15 cellular contexts compared by ENCODE assay signal in genomic region chr5:61277781-61278180, GRCh38. TPM values are rescaled to one million over a fixed set of nuclear protein-coding genes. Genes with fewer than 3 reads are reported as not detected.
A peak's percentile ranks its signal among the peaks of the same experiment; 100 is the strongest.
DNase-seq lines count a peak whose midpoint lies in the region; ATAC-seq and TF ChIP-seq lines count a peak whose summit lies in the region.
"Had no signal": no experiment of that assay in that cellular context is flagged by ENCODE, and none has a peak within 500 bp of the region (broad histone marks: within the 10 kb centered on the region; RNA-seq: fewer than 3 reads in every experiment).

No MANE protein-coding gene starts in this region.

- H3K27ac ChIP-seq in parathyroid adenoma (no peak overlapping the region), hepatocyte (no peak overlapping the region)
- H3K27ac ChIP-seq: HL-60 had no signal

- no peak for TF ChIP-seq CTCF in parathyroid adenoma (IDR thresholded peaks at IDR 0.05)
- TF ChIP-seq CTCF in hepatocyte (IDR thresholded peaks at IDR 0.05; ENCODE audit: poor library complexity), result no peak

- no peaks in the 10 kb centered on the region for H3K27me3 Mint-ChIP-seq in activated CD4-positive, alpha-beta T cell treated with anti-CD3 and anti-CD28 coated beads for 36 hours
- H3K27me3 Mint-ChIP-seq in central memory CD8-positive, alpha-beta T cell, result no peaks in the 10 kb centered on the region

- intact Hi-C loops in activated CD4-positive, alpha-beta T cell treated with anti-CD3 and anti-CD28 coated beads for 36 hours (cut with DNase I, micrococcal nuclease), result loop anchor here (2.0 to 10.0 kb wide), 5 partner anchors 115 to 381 kb away; partner anchors contain the start of genes SMIM15 (in 2 of the 2), ERCC8 (in 1 of the 2) and NDUFAF2 (in 1 of the 2)

- H2AFZ ChIP-seq in parathyroid adenoma, result peak overlapping the region; percentile 68
- H2AFZ ChIP-seq in hepatocyte, result no peak overlapping the region

- H3K27ac Mint-ChIP-seq in activated CD4-positive, alpha-beta T cell treated with anti-CD3 and anti-CD28 coated beads for 36 hours, result peak overlapping the region; percentile 91
- no peak overlapping the region for H3K27ac Mint-ChIP-seq in central memory CD8-positive, alpha-beta T cell (ENCODE audit: low read depth)

- H3K4me3 ChIP-seq in parathyroid adenoma (ENCODE audit: low read depth, low read length) (no peak overlapping the region), hepatocyte (no peak overlapping the region)
- H3K4me3 ChIP-seq: MG63 had no signal

- H3K9me3 Mint-ChIP-seq in activated CD4-positive, alpha-beta T cell treated with anti-CD3 and anti-CD28 coated beads for 36 hours (ENCODE audit: low read depth), result no peaks in the 10 kb centered on the region
- H3K9me3 Mint-ChIP-seq in central memory CD8-positive, alpha-beta T cell, result no peaks in the 10 kb centered on the region
- H3K9me3 Mint-ChIP-seq: nephron progenitor cell had no signal

- no peaks in the 10 kb centered on the region for H4K20me1 ChIP-seq in hepatocyte (ENCODE audit: insufficient read depth, poor library complexity, severe bottlenecking)

- no peaks in the 10 kb centered on the region for H3K36me3 Mint-ChIP-seq in activated CD4-positive, alpha-beta T cell treated with anti-CD3 and anti-CD28 coated beads for 36 hours (ENCODE audit: low read depth)
- H3K36me3 Mint-ChIP-seq in central memory CD8-positive, alpha-beta T cell (ENCODE audit: insufficient read depth), result no peaks in the 10 kb centered on the region

- no peak for ATAC-seq in activated CD4-positive, alpha-beta T cell treated with anti-CD3 and anti-CD28 coated beads for 36 hours
- no peak for ATAC-seq in central memory CD8-positive, alpha-beta T cell (replicated peaks; ENCODE audit: extremely low read depth, poor library complexity, severe bottlenecking)

- H3K27me3 ChIP-seq in parathyroid adenoma (ENCODE audit: control insufficient read depth, insufficient read depth, low read length) (no peaks in the 10 kb centered on the region), hepatocyte (no peaks in the 10 kb centered on the region)
- H3K27me3 ChIP-seq: MG63 had no signal

- H3K9me3 ChIP-seq in parathyroid adenoma (ENCODE audit: control insufficient read depth, low read length), result no peaks in the 10 kb centered on the region
- H3K9me3 ChIP-seq in hepatocyte (ENCODE audit: low read depth), result no peaks in the 10 kb centered on the region
- H3K9me3 ChIP-seq: MG63 had no signal

- H3K4me1 Mint-ChIP-seq in activated CD4-positive, alpha-beta T cell treated with anti-CD3 and anti-CD28 coated beads for 36 hours, result peaks cover 41% of the 10 kb centered on the region
- peaks cover 6% of the 10 kb centered on the region for H3K4me1 Mint-ChIP-seq in central memory CD8-positive, alpha-beta T cell

- CTCF ChIA-PET in activated CD4-positive, alpha-beta T cell treated with anti-CD3 and anti-CD28 coated beads for 36 hours (lab: Charles Lee), result no interaction called here

- DNase-seq in activated CD4-positive, alpha-beta T cell treated with anti-CD3 and anti-CD28 coated beads for 36 hours, result peak; percentile 11
- DNase-seq in activated CD4-positive, alpha-beta T cell treated with anti-CD3 and anti-CD28 coated beads, Interleukin-2, amount 50 U/mL, for 48 hours, result no peak
- DNase-seq in NCI-H2029 (lab: John Stamatoyannopoulos, UW) (peak; percentile 72), NCI-H2171 (lab: John Stamatoyannopoulos, UW) (no peak), hepatocyte (ENCODE audit: low spot score) (no peak)
- no peak for DNase-seq in central memory CD8-positive, alpha-beta T cell (ENCODE audit: low spot score in 2 of 2)
- DNase-seq in stimulated activated CD8-positive, alpha-beta memory T cell treated with anti-CD3 and anti-CD28 coated beads, Interleukin-4, amount 100 ng/mL, for 48 hours, result no peak
- DNase-seq: activated effector memory CD4-positive, alpha-beta T cell treated with Interleukin-2 at 50 U/mL for 16 hours; cortex of kidney; foreskin melanocyte; kidney glomerular epithelial cell; MG63; nephron progenitor cell had no signal

- POLR2A ChIA-PET in activated CD4-positive, alpha-beta T cell treated with anti-CD3 and anti-CD28 coated beads for 36 hours (lab: Charles Lee), result no interaction called here

- 87% methylated on average over 8 of the region's 8 CpGs for WGBS in hepatocyte (ENCODE audit: low lambda C conversion rate, missing lambda C conversion rate)

- H3K9me2 ChIP-seq in hepatocyte (replicated peaks; ENCODE audit: insufficient read depth), result no peaks in the 10 kb centered on the region

- H3K79me2 ChIP-seq in parathyroid adenoma (no peaks in the 10 kb centered on the region), hepatocyte (no peaks in the 10 kb centered on the region)

- H3K4me2 ChIP-seq in parathyroid adenoma (ENCODE audit: low read length) (no peak overlapping the region), hepatocyte (no peak overlapping the region)

- no peak overlapping the region for H3K4me3 Mint-ChIP-seq in activated CD4-positive, alpha-beta T cell treated with anti-CD3 and anti-CD28 coated beads for 36 hours
- peak overlapping the region; percentile 16 for H3K4me3 Mint-ChIP-seq in central memory CD8-positive, alpha-beta T cell
- H3K4me3 Mint-ChIP-seq: nephron progenitor cell had no signal

- no peak overlapping the region for H3K9ac ChIP-seq in parathyroid adenoma

- no peaks in the 10 kb centered on the region for H3K36me3 ChIP-seq in parathyroid adenoma (ENCODE audit: control insufficient read depth, insufficient read depth, low read length)
- H3K36me3 ChIP-seq in hepatocyte (replicated peaks; ENCODE audit: insufficient read depth, low read depth), result no peaks in the 10 kb centered on the region
- H3K36me3 ChIP-seq: MG63 had no signal

- H3K4me1 ChIP-seq in parathyroid adenoma, result peaks cover 18% of the 10 kb centered on the region
- H3K4me1 ChIP-seq in hepatocyte (ENCODE audit: insufficient read depth), result peaks cover 3% of the 10 kb centered on the region

RNA-seq across cellular contexts. Expression of gene ZSWIM6, which starts 54.3 kb away (rescaled TPM):
- 1 to 10 TPM; 4.5 to 5.7 TPM for total RNA-seq in activated CD4-positive, alpha-beta T cell treated with anti-CD3 and anti-CD28 coated beads for 36 hours
- total RNA-seq in hepatocyte, result 12.7 and 13.0 TPM in 2 replicates
- polyA plus RNA-seq in hepatocyte, result 6.7 and 9.0 TPM in 2 replicates

Comparison
In these comparisons a context has a peak if more than half of its experiments do, and no peak if none do; other contexts are left out.
1. DNase-seq: peak in activated CD4-positive, alpha-beta T cell treated with anti-CD3 and anti-CD28 coated beads for 36 hours (single experiment) and NCI-H2029 (single experiment); none in activated CD4-positive, alpha-beta T cell treated with anti-CD3 and anti-CD28 coated beads, Interleukin-2, amount 50 U/mL, for 48 hours (0 of 2), central memory CD8-positive, alpha-beta T cell (0 of 2), NCI-H2171 (single experiment), stimulated activated CD8-positive, alpha-beta memory T cell treated with anti-CD3 and anti-CD28 coated beads, Interleukin-4, amount 100 ng/mL, for 48 hours (single experiment) and hepatocyte (single experiment).